2 cellular contexts compared by ENCODE assay signal in the genomic region with DNA sequence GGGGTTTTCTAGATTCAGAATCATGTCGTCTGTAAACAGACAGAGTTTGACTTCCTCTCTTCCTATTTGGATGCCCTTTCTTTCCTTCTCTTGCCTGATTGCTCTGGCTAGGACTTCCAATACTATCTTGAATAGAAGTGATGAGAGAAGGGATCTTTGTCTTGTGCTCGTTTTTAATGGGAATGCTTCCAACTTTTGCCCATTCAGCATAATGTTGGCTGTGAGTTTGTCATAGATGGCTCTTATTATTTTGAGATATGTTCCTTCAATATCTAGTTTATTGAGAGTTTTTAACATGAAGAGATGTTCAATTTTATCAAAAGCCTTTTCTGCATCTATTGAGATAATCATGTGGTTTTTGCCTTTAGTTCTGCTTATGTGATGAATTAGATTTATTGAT. TPM values are rescaled to one million over a fixed set of nuclear protein-coding genes. Genes with fewer than 3 reads are reported as not detected.
"Had no signal": no experiment of that assay in that cellular context is flagged by ENCODE, and none has a peak within 500 bp of the region (broad histone marks: within the 10 kb centered on the region; RNA-seq: fewer than 3 reads in every experiment).

No MANE protein-coding gene starts in this region.

RNA-seq across cellular contexts. Expression of a gene that starts 27.6 kb away (rescaled TPM):
- total RNA-seq: G401 had no signal
- polyA plus RNA-seq: GM12878 had no signal
